ENCODE assay signal across 15 cellular contexts in the genomic region with DNA sequence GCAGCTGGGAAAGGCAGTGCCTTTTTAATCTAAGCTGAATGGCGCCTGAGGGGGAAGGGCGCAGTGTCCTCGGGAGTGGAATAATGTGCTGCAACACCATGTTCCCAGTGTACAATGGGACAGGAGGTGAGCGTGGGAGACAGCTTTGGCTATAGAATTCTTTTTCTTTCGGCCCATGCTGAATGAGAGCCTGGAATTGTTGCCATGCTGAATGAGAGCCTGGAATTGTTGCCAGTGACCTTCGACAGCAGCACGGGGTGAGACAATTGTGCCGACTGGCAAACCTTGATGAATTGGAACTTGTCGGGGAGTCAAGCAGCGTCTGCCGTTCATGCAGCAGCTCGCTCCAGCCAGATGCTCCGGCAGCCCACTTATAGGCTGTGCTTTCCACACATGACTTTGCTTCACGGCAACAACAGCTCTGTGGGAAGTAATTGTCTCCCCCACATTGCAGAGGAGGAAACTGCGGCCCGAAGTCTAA.
DNase-seq lines count a peak whose midpoint lies in the region; ATAC-seq and TF ChIP-seq lines count a peak whose summit lies in the region.
"Had no signal": no experiment of that assay in that cellular context is flagged by ENCODE, and none has a peak within 500 bp of the region (broad histone marks: within the 10 kb centered on the region; RNA-seq: fewer than 3 reads in every experiment).

No MANE protein-coding gene starts in this region.

- no peak overlapping the region for H3K27ac ChIP-seq in left ventricle myocardium inferior (replicated peaks)
- peak overlapping the region; percentile 100 for H3K27ac ChIP-seq in endodermal cell (ENCODE audit: low read depth, low read length)
- H3K27ac ChIP-seq: foreskin keratinocyte had no signal

- intact Hi-C loops in Right ventricle myocardium inferior (cut with DNase I) (no loop called here), left ventricle myocardium inferior (cut with micrococcal nuclease) (no loop called here)

- ATAC-seq in Right ventricle myocardium inferior (peak; percentile 30), GM19467 (IDR thresholded peaks at IDR 0.05; ENCODE audit: unreplicated experiment) (no peak), HG02798 (IDR thresholded peaks at IDR 0.05; ENCODE audit: poor library complexity, unreplicated experiment) (no peak)
- ATAC-seq: foreskin keratinocyte; naive thymus-derived CD4-positive, alpha-beta T cell had no signal

- H3K27ac Mint-ChIP-seq in endodermal cell (no peak overlapping the region), type B pancreatic cell (no peak overlapping the region)
- H3K27ac Mint-ChIP-seq: naive thymus-derived CD4-positive, alpha-beta T cell had no signal

- H3K4me1 Mint-ChIP-seq in endodermal cell: peaks cover 2% of the 10 kb centered on the region
- H3K4me1 Mint-ChIP-seq in type B pancreatic cell (ENCODE audit: unreplicated experiment): peaks cover 12% of the 10 kb centered on the region
- H3K4me1 Mint-ChIP-seq: naive thymus-derived CD4-positive, alpha-beta T cell had no signal

- H3K4me3 Mint-ChIP-seq in endodermal cell (no peak overlapping the region), type B pancreatic cell (peak overlapping the region; percentile 58)
- H3K4me3 Mint-ChIP-seq: naive thymus-derived CD4-positive, alpha-beta T cell had no signal

- H3K9me3 ChIP-seq in left ventricle myocardium inferior (replicated peaks) (no peaks in the 10 kb centered on the region), endodermal cell (ENCODE audit: control insufficient read depth, low read length) (no peaks in the 10 kb centered on the region)

- no peak overlapping the region for H3K9ac ChIP-seq in endodermal cell (ENCODE audit: extremely low read depth, low read length, poor library complexity, severe bottlenecking)

- no peak for TF ChIP-seq CTCF in left ventricle myocardium inferior (IDR thresholded peaks at IDR 0.05; ENCODE audit: borderline replicate concordance)
- TF ChIP-seq CTCF in endodermal cell (conservative IDR thresholded peaks at IDR 0.05): no peak
- no peak for TF ChIP-seq CTCF in type B pancreatic cell (conservative IDR thresholded peaks at IDR 0.05)

- no peak for DNase-seq in Right ventricle myocardium inferior (ENCODE audit: missing footprints)
- no peak for DNase-seq in left ventricle myocardium inferior
- DNase-seq in endodermal cell: no peak
- DNase-seq in middle frontal gyrus (ENCODE audit: extremely low spot score, low spot score): peak; percentile 44
- DNase-seq in type B pancreatic cell (ENCODE audit: extremely low spot score, unreplicated experiment): no peak
- DNase-seq in EL: no peak
- DNase-seq: foreskin keratinocyte; H7; KBM-7; naive thymus-derived CD4-positive, alpha-beta T cell; stimulated activated CD4-positive, alpha-beta T cell treated with anti-CD3 and anti-CD28 coated beads, Interleukin-15, amount 100 ng/mL, for 24 hours; stimulated activated naive CD4-positive, alpha-beta T cell; T-helper 1 cell had no signal

- H3K27me3 ChIP-seq in left ventricle myocardium inferior (ENCODE audit: low read depth) (no peaks in the 10 kb centered on the region), endodermal cell (ENCODE audit: control insufficient read depth, insufficient read depth, low read length, poor library complexity, severe bottlenecking) (peaks cover 6% of the 10 kb centered on the region)
- H3K27me3 ChIP-seq: foreskin keratinocyte had no signal

- WGBS in endodermal cell (ENCODE audit: insufficient coverage in 1 of 2, insufficient read length in 1 of 2), 2 experiments: 73 to 83% methylated on average over 13 to 16 of the region's 16 CpGs

- H3K9me3 Mint-ChIP-seq in endodermal cell (no peaks in the 10 kb centered on the region), type B pancreatic cell (no peaks in the 10 kb centered on the region)

- H3K4me3 ChIP-seq in left ventricle myocardium inferior: no peak overlapping the region
- H3K4me3 ChIP-seq in endodermal cell (ENCODE audit: low read length): no peak overlapping the region

- H3K36me3 Mint-ChIP-seq in endodermal cell (ENCODE audit: low read depth) (no peaks in the 10 kb centered on the region), type B pancreatic cell (no peaks in the 10 kb centered on the region)
- H3K36me3 Mint-ChIP-seq: naive thymus-derived CD4-positive, alpha-beta T cell had no signal

- H3K27me3 Mint-ChIP-seq in endodermal cell (ENCODE audit: insufficient read depth) (peaks cover 2% of the 10 kb centered on the region), type B pancreatic cell (peaks cover 27% of the 10 kb centered on the region)

- peaks cover 5% of the 10 kb centered on the region for H3K4me1 ChIP-seq in left ventricle myocardium inferior
- H3K4me1 ChIP-seq in endodermal cell (ENCODE audit: control insufficient read depth, insufficient read depth, low read length): peaks cover 7% of the 10 kb centered on the region

- H3K36me3 ChIP-seq in left ventricle myocardium inferior: no peaks in the 10 kb centered on the region
- H3K36me3 ChIP-seq in endodermal cell (ENCODE audit: control insufficient read depth, insufficient read depth, low read length): no peaks in the 10 kb centered on the region
